17 cellular contexts compared by ENCODE assay signal in the genomic region with DNA sequence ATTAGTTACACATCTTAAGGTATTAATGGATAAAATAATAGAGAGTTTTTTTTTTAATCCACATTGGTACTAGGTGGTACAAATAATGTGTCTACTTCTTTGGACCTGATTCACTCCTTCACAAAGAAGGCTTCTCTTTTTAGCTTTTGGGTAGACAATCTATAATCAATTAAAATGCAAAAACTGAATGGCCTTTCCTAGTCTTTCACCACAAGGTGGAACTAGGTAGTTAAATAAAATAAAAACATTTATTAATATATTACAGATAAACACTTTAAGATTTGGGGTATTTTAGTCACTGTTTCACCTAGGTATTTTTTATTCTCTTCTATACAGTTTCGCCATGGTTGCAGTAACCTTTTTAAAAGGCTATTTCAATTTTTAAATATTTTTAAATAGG.
"Had no signal": no experiment of that assay in that cellular context is flagged by ENCODE, and none has a peak within 500 bp of the region (broad histone marks: within the 10 kb centered on the region; RNA-seq: fewer than 3 reads in every experiment).

No MANE protein-coding gene starts in this region.

- H3K9me3 ChIP-seq: mucosa of descending colon, testis had no signal

- DNase-seq: activated CD4-positive, alpha-beta memory T cell treated with anti-CD3 and anti-CD28 coated beads for 36 hours; activated CD4-positive, alpha-beta T cell treated with anti-CD3 and anti-CD28 coated beads for 1 hour; activated gamma-delta T cell; activated T-cell treated with anti-CD3 and anti-CD28 coated beads, Interleukin-2, amount 50 U/mL, for 48 hours; anterior cingulate cortex; effector CD8-positive, alpha-beta T cell; immature natural killer cell; left cardiac atrium; mucosa of descending colon; naive thymus-derived CD8-positive, alpha-beta T cell; stimulated activated CD4-positive, alpha-beta T cell treated with anti-CD3 and anti-CD28 coated beads, Interleukin-4, amount 100 ng/mL, for 1 hour; stimulated activated CD8-positive, alpha-beta memory T cell treated with anti-CD3 and anti-CD28 coated beads, Interleukin-4, amount 100 ng/mL, for 48 hours; stimulated activated naive CD8-positive, alpha-beta T cell treated with anti-CD3 and anti-CD28 coated beads, Interleukin-15, Interleukin-2, amounts not matched to agents 100 U/mL and 50 U/mL, for 24 hours; testis had no signal

- H3K4me1 ChIP-seq: testis had no signal

- H3K9me3 Mint-ChIP-seq: activated CD4-positive, alpha-beta memory T cell treated with anti-CD3 and anti-CD28 coated beads for 36 hours; immature natural killer cell; naive thymus-derived CD8-positive, alpha-beta T cell; T-helper 2 cell treated with Interferon-gamma antibody and Interleukin-4, amounts not matched to agents 5 μg/mL and 100 μg/mL, for 36 hours had no signal

- H3K36me3 Mint-ChIP-seq: activated CD4-positive, alpha-beta memory T cell treated with anti-CD3 and anti-CD28 coated beads for 36 hours; activated naive CD8-positive, alpha-beta T cell; immature natural killer cell; naive thymus-derived CD8-positive, alpha-beta T cell had no signal

- H3K27ac ChIP-seq: coronary artery, testis had no signal

- H3K4me3 Mint-ChIP-seq: activated CD4-positive, alpha-beta memory T cell treated with anti-CD3 and anti-CD28 coated beads for 36 hours; activated naive CD8-positive, alpha-beta T cell; immature natural killer cell; naive thymus-derived CD8-positive, alpha-beta T cell; T-helper 2 cell treated with Interferon-gamma antibody and Interleukin-4, amounts not matched to agents 5 μg/mL and 100 μg/mL, for 36 hours had no signal

- H3K27me3 Mint-ChIP-seq: activated CD4-positive, alpha-beta memory T cell treated with anti-CD3 and anti-CD28 coated beads for 36 hours had no signal

- H3K27ac Mint-ChIP-seq: activated CD4-positive, alpha-beta memory T cell treated with anti-CD3 and anti-CD28 coated beads for 36 hours; activated naive CD8-positive, alpha-beta T cell; immature natural killer cell; naive thymus-derived CD8-positive, alpha-beta T cell; T-helper 2 cell treated with Interferon-gamma antibody and Interleukin-4, amounts not matched to agents 5 μg/mL and 100 μg/mL, for 36 hours had no signal

- H3K4me1 Mint-ChIP-seq: immature natural killer cell; naive thymus-derived CD8-positive, alpha-beta T cell had no signal

- H3K4me3 ChIP-seq: coronary artery, mucosa of descending colon, testis had no signal

- ATAC-seq: left cardiac atrium; mucosa of descending colon; naive thymus-derived CD8-positive, alpha-beta T cell; stimulated activated naive CD8-positive, alpha-beta T cell treated with anti-CD3 and anti-CD28 coated beads, Interleukin-15, Interleukin-2, amounts not matched to agents 100 U/mL and 50 U/mL, for 24 hours had no signal

- H3K27me3 ChIP-seq: testis had no signal
